ENCODE assay signal across 19 cellular contexts in genomic region chr17:9299695-9300094, GRCh38.
DNase-seq lines count a peak whose midpoint lies in the region; ATAC-seq, FAIRE-seq and TF ChIP-seq lines count a peak whose summit lies in the region.
"Had no signal": no experiment of that assay in that cellular context is flagged by ENCODE, and none has a peak within 500 bp of the region (broad histone marks: within the 10 kb centered on the region; RNA-seq: fewer than 3 reads in every experiment).

No MANE protein-coding gene starts in this region.

- intact Hi-C loops in HepG2 (cut with micrococcal nuclease; ENCODE audit: unreplicated experiment) (loop anchor here (10.0 kb wide), 1 partner anchor 225 kb away; no protein-coding TSS in a partner anchor), right lobe of liver (cut with DNase I) (loop anchor here in 1 of 2 donors (10.0 kb wide), 1 partner anchor 305 kb away; no protein-coding TSS in a partner anchor)

- H3K36me3 ChIP-seq in HepG2 (replicated peaks in 1 of 2; ENCODE audit: control insufficient read depth in 1 of 2, insufficient read depth in 2 of 2, low read length in 2 of 2), result no peaks in the 10 kb centered on the region
- H3K36me3 ChIP-seq in right lobe of liver, result no peaks in the 10 kb centered on the region
- H3K36me3 ChIP-seq in mesenchymal stem cell (ENCODE audit: control insufficient read depth in 1 of 2, insufficient read depth in 2 of 2, low read depth in 1 of 2, low read length in 2 of 2), result no peaks in the 10 kb centered on the region
- H3K36me3 ChIP-seq: BLaER1 had no signal

- no peak for TF ChIP-seq RAD21 in HepG2 (CRISPR knock-in tag; IDR thresholded peaks at IDR 0.05)

- no peak overlapping the region for H3K27ac Mint-ChIP-seq in activated T-helper 17 cell treated with anti-CD3 and anti-CD28 coated beads, Interleukin-2, amount 50 U/mL, for 72 hours
- H3K27ac Mint-ChIP-seq: B cell; CD4-positive, CD25-positive, alpha-beta regulatory T cell; CD8-positive, alpha-beta T cell had no signal

- CTCF ChIA-PET in HepG2 (lab: Yijun Ruan, JAX; ENCODE audit: low intra/inter-chr PET ratio, low total read pairs), result no interaction called here

- no peak for TF ChIP-seq CTCF in HepG2 (CRISPR knock-in tag; IDR thresholded peaks at IDR 0.05)
- TF ChIP-seq CTCF in right lobe of liver (IDR thresholded peaks at IDR 0.05), result no peak

- no peak overlapping the region for H2BK5ac ChIP-seq in mesenchymal stem cell (ENCODE audit: low read depth, low read length, poor library complexity, severe bottlenecking)

- H4K91ac ChIP-seq in mesenchymal stem cell (ENCODE audit: low read length), result no peak overlapping the region

- H3K4me3 Mint-ChIP-seq in activated T-helper 17 cell treated with anti-CD3 and anti-CD28 coated beads, Interleukin-2, amount 50 U/mL, for 72 hours, result no peak overlapping the region
- H3K4me3 Mint-ChIP-seq: B cell; CD4-positive, CD25-positive, alpha-beta regulatory T cell; CD8-positive, alpha-beta T cell had no signal

- H3K4me3 ChIP-seq in HepG2 (replicated peaks in 1 of 3; ENCODE audit: insufficient read depth in 1 of 3, low read depth in 2 of 3, low read length in 3 of 3) (no peak overlapping the region), right lobe of liver (no peak overlapping the region), mesenchymal stem cell (ENCODE audit: insufficient read depth in 1 of 2, low read depth in 1 of 2, low read length in 2 of 2) (no peak overlapping the region)
- H3K4me3 ChIP-seq: BLaER1 had no signal

- 0 out of 2 replicates have a peak, but pooled peaks cover 9% of the 10 kb centered on the region for H3K4me1 ChIP-seq in HepG2 (ENCODE audit: insufficient read depth, low read length)
- H3K4me1 ChIP-seq in right lobe of liver, result peaks cover 0 to 20% (median 9%) of the 10 kb centered on the region in 4 donors
- no peaks in the 10 kb centered on the region for H3K4me1 ChIP-seq in mesenchymal stem cell (ENCODE audit: control insufficient read depth, insufficient read depth, low read depth, low read length)
- H3K4me1 ChIP-seq: Caco-2 had no signal

- H3K4me2 ChIP-seq in HepG2 (ENCODE audit: low read depth, low read length), result no peak overlapping the region
- H3K4me2 ChIP-seq in mesenchymal stem cell (ENCODE audit: low read length, poor library complexity, severe bottlenecking), result no peak overlapping the region
- H3K4me2 ChIP-seq: BLaER1 had no signal

- H3K36me3 Mint-ChIP-seq in activated T-helper 17 cell treated with anti-CD3 and anti-CD28 coated beads, Interleukin-2, amount 50 U/mL, for 72 hours (ENCODE audit: low read depth), result no peaks in the 10 kb centered on the region

- POLR2A ChIA-PET in HepG2 (lab: Yijun Ruan, JAX), result no interaction called here

- no peak overlapping the region for H3K18ac ChIP-seq in mesenchymal stem cell (ENCODE audit: low read depth in 1 of 2, low read length in 2 of 2)

- H3K9me3 ChIP-seq in HepG2 (ENCODE audit: low read length), result no peaks in the 10 kb centered on the region
- H3K9me3 ChIP-seq in right lobe of liver, result no peaks in the 10 kb centered on the region
- H3K9me3 ChIP-seq in mesenchymal stem cell (ENCODE audit: control insufficient read depth, low read length), result no peaks in the 10 kb centered on the region
- H3K9me3 ChIP-seq: Caco-2 had no signal

- no peak overlapping the region for H4K8ac ChIP-seq in mesenchymal stem cell (ENCODE audit: low read length)

- H3K27ac ChIP-seq in HepG2 (ENCODE audit: extremely low read length, insufficient read depth, low read length), result no peak overlapping the region
- no peak overlapping the region for H3K27ac ChIP-seq in right lobe of liver
- no peak overlapping the region for H3K27ac ChIP-seq in mesenchymal stem cell (ENCODE audit: low read length, poor library complexity, severe bottlenecking)
- H3K27ac ChIP-seq: BLaER1, C4-2B had no signal

- H3K79me1 ChIP-seq in mesenchymal stem cell (replicated peaks; ENCODE audit: low read length, poor library complexity, severe bottlenecking), result peaks cover 2% of the 10 kb centered on the region

- no peak for TF ChIP-seq EP300 in HepG2 (IDR thresholded peaks at IDR 0.05; ENCODE audit: low read depth in 2 of 2, low read length in 2 of 2)
- no peak for TF ChIP-seq EP300 in HepG2 (CRISPR knock-in tag; IDR thresholded peaks at IDR 0.05; ENCODE audit: borderline replicate concordance)

- H2BK12ac ChIP-seq in mesenchymal stem cell (ENCODE audit: low read length in 2 of 2), result no peak overlapping the region

- no peak overlapping the region for H2AK5ac ChIP-seq in mesenchymal stem cell (ENCODE audit: low read length, severe bottlenecking)

- H3K27me3 Mint-ChIP-seq in activated T-helper 17 cell treated with anti-CD3 and anti-CD28 coated beads, Interleukin-2, amount 50 U/mL, for 72 hours, result no peaks in the 10 kb centered on the region
- H3K27me3 Mint-ChIP-seq: B cell; CD4-positive, CD25-positive, alpha-beta regulatory T cell had no signal

- ATAC-seq in HepG2 (no peak), right lobe of liver (no peak)
- no peak for ATAC-seq in activated T-helper 17 cell treated with anti-CD3 and anti-CD28 coated beads, Interleukin-2, amount 50 U/mL, for 72 hours (replicated peaks)
- ATAC-seq: CD8-positive, alpha-beta T cell had no signal

- H3K9ac ChIP-seq in HepG2 (ENCODE audit: insufficient read depth, low read depth, low read length) (no peak overlapping the region), mesenchymal stem cell (ENCODE audit: low read length) (no peak overlapping the region)
- H3K9ac ChIP-seq: BLaER1 had no signal

- TF ChIP-seq POLR2A in HepG2 (IDR thresholded peaks at IDR 0.05; ENCODE audit: insufficient read depth in 1 of 2, low read depth in 2 of 2, low read length in 2 of 2) (no peak), right lobe of liver (IDR thresholded peaks at IDR 0.05) (no peak)

- H3K27me3 ChIP-seq in HepG2 (ENCODE audit: control insufficient read depth in 1 of 2, insufficient read depth in 2 of 2, low read length in 2 of 2) (no peaks in the 10 kb centered on the region), right lobe of liver (no peaks in the 10 kb centered on the region), mesenchymal stem cell (ENCODE audit: control insufficient read depth in 1 of 2, insufficient read depth in 1 of 2, low read length in 2 of 2) (no peaks in the 10 kb centered on the region)
- H3K27me3 ChIP-seq: BLaER1 had no signal

- no peaks in the 10 kb centered on the region for H3K4me1 Mint-ChIP-seq in activated T-helper 17 cell treated with anti-CD3 and anti-CD28 coated beads, Interleukin-2, amount 50 U/mL, for 72 hours

- no peak for DNase-seq in HepG2 (ENCODE audit: low spot score)
- DNase-seq in right lobe of liver, result no peak
- peak; percentile 9 for DNase-seq in amniotic epithelial cell (ENCODE audit: low read depth)
- DNase-seq in mesenchymal stem cell, result peak; percentile 72
- DNase-seq in mucosa of gallbladder (ENCODE audit: low spot score), result no peak
- DNase-seq: Caco-2; CD4-positive, CD25-positive, alpha-beta regulatory T cell; CD8-positive, alpha-beta T cell; DMS153; DND-41; GOT3; H7; HCEC 1CT had no signal

- H3K9me3 Mint-ChIP-seq in activated T-helper 17 cell treated with anti-CD3 and anti-CD28 coated beads, Interleukin-2, amount 50 U/mL, for 72 hours, result no peaks in the 10 kb centered on the region
- H3K9me3 Mint-ChIP-seq: CD4-positive, CD25-positive, alpha-beta regulatory T cell; CD8-positive, alpha-beta T cell had no signal

- no peaks in the 10 kb centered on the region for H3K79me2 ChIP-seq in HepG2 (ENCODE audit: insufficient read depth, low read length)

- H3K23ac ChIP-seq in mesenchymal stem cell (ENCODE audit: low read length in 2 of 2), result no peak overlapping the region

- H2AFZ ChIP-seq in HepG2 (ENCODE audit: low read length), result no peak overlapping the region
- H2AFZ ChIP-seq in mesenchymal stem cell (ENCODE audit: low read depth, low read length), result no peak overlapping the region

- BruUV-seq in HepG2 (replicated peaks; lab: Mats Ljungman, UMichigan), result no TSS peak

- WGBS in HepG2 (ENCODE audit: low lambda C conversion rate), result 97% methylated on average over 7 of the region's 7 CpGs
- 83% methylated on average over 6 of the region's 7 CpGs for WGBS in right lobe of liver (ENCODE audit: insufficient coverage, low coverage, low lambda C conversion rate, missing lambda C conversion rate)
- WGBS in mesenchymal stem cell, result 48% methylated on average over 5 of the region's 7 CpGs

- no peak overlapping the region for H3K4ac ChIP-seq in mesenchymal stem cell (ENCODE audit: low read depth in 1 of 2, low read length in 2 of 2)

- in situ Hi-C loops in HepG2 (cut with HindIII; ENCODE audit: extremely low pct_ligation_motif_present, low pct_unique_long_range_greater_than_20kb), result loop anchor here (25.0 kb wide), 1 partner anchor 312 kb away; no protein-coding TSS in a partner anchor

- no peak overlapping the region for H2BK120ac ChIP-seq in mesenchymal stem cell (ENCODE audit: low read depth, low read length)

- FAIRE-seq in HepG2 (lab: Jason Lieb, UNC), result no peak
- FAIRE-seq: G401.6, GM12892 had no signal

- H4K20me1 ChIP-seq in HepG2 (ENCODE audit: insufficient read depth, low read length), result no peaks in the 10 kb centered on the region
- H4K20me1 ChIP-seq: BLaER1 had no signal

- H2BK15ac ChIP-seq in mesenchymal stem cell (ENCODE audit: low read depth, poor library complexity, severe bottlenecking), result no peak overlapping the region

- H3K14ac ChIP-seq in mesenchymal stem cell (ENCODE audit: low read length in 2 of 2), result no peak overlapping the region

TF ChIP-seq in HepG2, 621 proteins besides CTCF, POLR2A, EP300 and RAD21:
- TF ChIP-seq ZNF7 (CRISPR knock-in tag; IDR thresholded peaks at IDR 0.05) (peak; percentile 27; the same call in 1 of the 2 replicates), YEATS4 (CRISPR knock-in tag; IDR thresholded peaks at IDR 0.05; ENCODE audit: borderline replicate concordance) (no peak), ADNP (CRISPR knock-in tag; IDR thresholded peaks at IDR 0.05) (no peak), ARNT2 (CRISPR knock-in tag; IDR thresholded peaks at IDR 0.05; ENCODE audit: low read depth) (no peak), WIZ (CRISPR knock-in tag; IDR thresholded peaks at IDR 0.05) (no peak), ZBTB42 (CRISPR knock-in tag; IDR thresholded peaks at IDR 0.05) (no peak), ZNF703 (CRISPR knock-in tag; IDR thresholded peaks at IDR 0.05; ENCODE audit: borderline replicate concordance) (no peak)

Comparison
In these comparisons a context has a peak if more than half of its experiments do, and no peak if none do; other contexts are left out.
1. DNase-seq: peak in amniotic epithelial cell (single experiment) and mesenchymal stem cell (single experiment); none in HepG2 (single experiment), right lobe of liver (0 of 3) and mucosa of gallbladder (single experiment).